9 cellular contexts compared by ENCODE assay signal in the genomic region with DNA sequence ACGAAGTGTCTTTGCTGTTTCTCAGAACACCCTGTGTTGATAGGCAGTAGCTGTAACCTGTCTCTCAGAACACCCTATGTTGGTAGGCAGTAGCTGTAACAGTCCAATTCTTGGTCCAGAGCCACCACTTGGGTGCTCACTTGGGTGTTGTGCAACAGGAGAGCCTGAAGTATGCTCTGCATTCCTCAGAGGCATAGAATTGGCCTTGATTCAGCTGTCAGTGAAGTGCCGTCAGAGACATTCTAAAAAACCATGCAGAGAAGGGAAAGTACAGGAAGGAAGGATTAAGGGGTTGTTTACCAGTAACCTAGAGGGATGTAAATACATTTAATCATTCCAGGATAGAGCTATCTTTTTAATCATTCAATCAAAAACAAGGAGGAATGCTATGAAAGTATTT.
DNase-seq lines count a peak whose midpoint lies in the region; ATAC-seq and TF ChIP-seq lines count a peak whose summit lies in the region.
"Had no signal": no experiment of that assay in that cellular context is flagged by ENCODE, and none has a peak within 500 bp of the region (broad histone marks: within the 10 kb centered on the region; RNA-seq: fewer than 3 reads in every experiment).

No MANE protein-coding gene starts in this region.

- no peaks in the 10 kb centered on the region for H3K9me3 ChIP-seq in RWPE2 (ENCODE audit: severe bottlenecking)
- H3K9me3 ChIP-seq in prostate gland, result no peaks in the 10 kb centered on the region

- H3K4me3 ChIP-seq in RWPE2 (ENCODE audit: severe bottlenecking) (no peak overlapping the region), fibroblast of mammary gland (ENCODE audit: control insufficient read depth, low read depth, low read length) (no peak overlapping the region), prostate gland (no peak overlapping the region)

- TF ChIP-seq POLR2A in prostate gland (IDR thresholded peaks at IDR 0.05), result no peak
- no peak for TF ChIP-seq POLR2A in erythroblast (IDR thresholded peaks at IDR 0.05; ENCODE audit: low read length)

- no peak overlapping the region for H3K27ac ChIP-seq in RWPE2 (ENCODE audit: poor library complexity, severe bottlenecking)
- H3K27ac ChIP-seq in prostate gland, result no peak overlapping the region

- TF ChIP-seq CTCF in RWPE2 (IDR thresholded peaks at IDR 0.05; ENCODE audit: poor library complexity, severe bottlenecking), result no peak
- no peak for TF ChIP-seq CTCF in fibroblast of mammary gland (conservative IDR thresholded peaks at IDR 0.05; ENCODE audit: control insufficient read depth, insufficient read depth, low read depth, low read length)
- TF ChIP-seq CTCF in prostate gland (IDR thresholded peaks at IDR 0.05), result no peak
- no peak for TF ChIP-seq CTCF in GM10248 (IDR thresholded peaks at IDR 0.05; ENCODE audit: control extremely low read depth, extremely low read depth, low read depth, missing control alignments)

- intact Hi-C loops in prostate gland (cut with DNase I), result no loop called here

- no peaks in the 10 kb centered on the region for H3K36me3 ChIP-seq in RWPE2 (ENCODE audit: low read depth)
- no peaks in the 10 kb centered on the region for H3K36me3 ChIP-seq in prostate gland

- ATAC-seq in RWPE2 (ENCODE audit: low read depth), result peak; percentile 96

- H3K27me3 ChIP-seq in RWPE2 (ENCODE audit: insufficient read depth, poor library complexity, severe bottlenecking) (no peaks in the 10 kb centered on the region), prostate gland (replicated peaks; ENCODE audit: insufficient read depth) (no peaks in the 10 kb centered on the region)

- CTCF ChIA-PET in HEK293T (lab: Yijun Ruan, JAX) (no interaction called here), GM10248 (lab: Yijun Ruan, JAX) (interaction anchor here (1.0 to 1.5 kb wide), 3 partner anchors 26 to 233 kb away, joined by 3 read pairs; no protein-coding TSS in a partner anchor)

- WGBS in prostate gland, result 50% methylated on average over 2 of the region's 2 CpGs

- peaks cover 17% of the 10 kb centered on the region for H3K4me1 ChIP-seq in RWPE2 (ENCODE audit: insufficient read depth, poor library complexity, severe bottlenecking)
- no peaks in the 10 kb centered on the region for H3K4me1 ChIP-seq in prostate gland (replicated peaks)

- DNase-seq in ELR (ENCODE audit: low read depth) (peak; percentile 68), RWPE2 (ENCODE audit: low spot score) (peak; percentile 74), fibroblast of mammary gland (ENCODE audit: low read depth) (peak; percentile 87), prostate gland (ENCODE audit: low spot score) (peak; percentile 74), HEK293T (ENCODE audit: extremely low spot score) (no peak), anterior cingulate cortex (lab: John Stamatoyannopoulos, UW) (no peak), GM10248 (ENCODE audit: extremely low spot score) (no peak), erythroblast (lab: John Stamatoyannopoulos, UW) (no peak)
- DNase-seq: naive B cell had no signal

- POLR2A ChIA-PET in HEK293T (lab: Yijun Ruan, JAX), result no interaction called here
- POLR2A ChIA-PET in GM10248 (lab: Yijun Ruan, JAX), result no interaction called here

TF ChIP-seq in HEK293T, 16 proteins besides CTCF, POLR2A, EP300 and RAD21:
- no peak for TF ChIP-seq ARNT (IDR thresholded peaks at IDR 0.05)
- TF ChIP-seq ELF4 (IDR thresholded peaks at IDR 0.05), result no peak
- TF ChIP-seq FOXA1 (IDR thresholded peaks at IDR 0.05), result no peak

Comparison
In these comparisons a context has a peak if more than half of its experiments do, and no peak if none do; other contexts are left out.
1. DNase-seq: peak in ELR (single experiment), RWPE2 (single experiment), fibroblast of mammary gland (single experiment) and prostate gland (single experiment); none in HEK293T (single experiment), anterior cingulate cortex (0 of 58), GM10248 (single experiment) and erythroblast (0 of 2).